11 cellular contexts compared by ENCODE assay signal in the genomic region with DNA sequence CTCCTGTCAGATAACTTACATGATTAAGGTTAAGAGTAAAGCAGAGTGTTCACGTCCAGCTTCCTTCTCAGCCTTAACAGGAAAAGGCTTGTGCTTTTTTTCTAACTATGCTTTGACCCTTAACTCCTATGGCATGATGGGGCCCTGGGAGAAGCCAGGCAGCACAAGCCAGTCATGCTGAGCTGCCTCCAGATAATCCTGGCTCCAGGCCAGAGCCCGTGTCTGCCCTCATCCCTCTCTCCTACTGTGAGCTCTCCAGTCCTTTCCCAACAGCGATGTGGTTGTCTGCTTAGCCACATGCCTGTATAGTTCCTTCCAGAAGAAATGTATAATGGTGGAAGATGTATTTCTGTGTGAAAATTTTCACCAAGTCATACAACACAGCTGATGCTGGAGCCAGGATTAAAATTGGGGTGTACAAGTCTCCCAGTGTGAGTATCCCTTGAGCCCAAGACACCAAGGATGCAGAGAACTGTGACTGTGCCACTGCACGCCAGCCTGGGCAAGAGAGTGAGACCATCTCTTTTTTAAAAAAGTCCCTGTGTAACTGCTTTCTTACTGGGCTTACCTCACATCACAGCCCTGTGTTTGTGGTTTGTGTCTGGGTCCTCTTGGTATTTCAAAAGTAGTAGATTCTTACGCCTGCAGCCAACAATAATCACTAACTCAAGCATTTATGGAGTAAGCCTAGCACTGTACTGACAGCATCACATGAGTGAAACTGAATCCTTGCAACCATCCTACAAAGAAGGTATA. TPM values are rescaled to one million over a fixed set of nuclear protein-coding genes. Genes with fewer than 3 reads are reported as not detected.
DNase-seq lines count a peak whose midpoint lies in the region; ATAC-seq and TF ChIP-seq lines count a peak whose summit lies in the region.
"Had no signal": no experiment of that assay in that cellular context is flagged by ENCODE, and none has a peak within 500 bp of the region (broad histone marks: within the 10 kb centered on the region; RNA-seq: fewer than 3 reads in every experiment).

No MANE protein-coding gene starts in this region.

- POLR2A ChIA-PET in AG04449 (lab: Yijun Ruan, JAX): interaction anchor here (1.3 to 1.7 kb wide), 2 partner anchors 8 to 9 kb away, joined by 7 to 8 read pairs; partner anchors contain the start of gene ITFG2

- H3K27ac Mint-ChIP-seq in activated T-helper 2 cell treated with anti-CD3 and anti-CD28 coated beads, Interferon-gamma antibody, Interleukin-2, Interleukin-4, amounts not matched to agents 10 μg/mL and 5 μg/mL and 100 μg/mL, durations not matched to agents 14 hours and 24 hours and 36 hours: no peak overlapping the region

- no peak overlapping the region for H3K4me3 Mint-ChIP-seq in activated T-helper 2 cell treated with anti-CD3 and anti-CD28 coated beads, Interferon-gamma antibody, Interleukin-2, Interleukin-4, amounts not matched to agents 10 μg/mL and 5 μg/mL and 100 μg/mL, durations not matched to agents 14 hours and 24 hours and 36 hours (ENCODE audit: low read depth)

- no peaks in the 10 kb centered on the region for H3K9me3 ChIP-seq in upper lobe of right lung

- peaks cover 3% of the 10 kb centered on the region for H3K4me1 Mint-ChIP-seq in activated T-helper 2 cell treated with anti-CD3 and anti-CD28 coated beads, Interferon-gamma antibody, Interleukin-2, Interleukin-4, amounts not matched to agents 10 μg/mL and 5 μg/mL and 100 μg/mL, durations not matched to agents 14 hours and 24 hours and 36 hours (ENCODE audit: low read depth)

- H3K27me3 ChIP-seq in upper lobe of right lung: no peaks in the 10 kb centered on the region

- intact Hi-C loops in upper lobe of right lung (cut with DNase I): no loop called here
- intact Hi-C loops in activated T-helper 2 cell treated with anti-CD3 and anti-CD28 coated beads, Interferon-gamma antibody, Interleukin-2, Interleukin-4, amounts not matched to agents 10 μg/mL and 5 μg/mL and 100 μg/mL, durations not matched to agents 14 hours and 24 hours and 36 hours (cut with micrococcal nuclease): no loop called here

- no peaks in the 10 kb centered on the region for H3K27me3 Mint-ChIP-seq in activated T-helper 2 cell treated with anti-CD3 and anti-CD28 coated beads, Interferon-gamma antibody, Interleukin-2, Interleukin-4, amounts not matched to agents 10 μg/mL and 5 μg/mL and 100 μg/mL, durations not matched to agents 14 hours and 24 hours and 36 hours (ENCODE audit: low read depth)

- H3K4me3 ChIP-seq in AG04449 (ENCODE audit: low read depth, low read length) (no peak overlapping the region), upper lobe of right lung (no peak overlapping the region)

- ATAC-seq in GM18517 (IDR thresholded peaks at IDR 0.05; ENCODE audit: unreplicated experiment): no peak
- ATAC-seq in upper lobe of right lung: no peak
- ATAC-seq: HCT116 had no signal

- H3K27ac ChIP-seq in upper lobe of right lung: no peak overlapping the region

- peak; percentile 29 for DNase-seq in AG04449 (ENCODE audit: low read depth, low spot score)
- peak; percentile 38 for DNase-seq in HK-2 (ENCODE audit: unreplicated experiment)
- peak; percentile 34 for DNase-seq in dermis blood vessel endothelial cell
- DNase-seq in midbrain (lab: John Stamatoyannopoulos, UW): peak; percentile 23
- DNase-seq in upper lobe of right lung: no peak
- no peak for DNase-seq in NK-92 (lab: John Stamatoyannopoulos, UW; ENCODE audit: unreplicated experiment)
- DNase-seq in activated T-helper 2 cell treated with anti-CD3 and anti-CD28 coated beads, Interferon-gamma antibody, Interleukin-2, Interleukin-4, amounts not matched to agents 10 μg/mL and 5 μg/mL and 100 μg/mL, durations not matched to agents 14 hours and 24 hours and 36 hours (ENCODE audit: low spot score): no peak
- DNase-seq: NCI-H1417; stimulated activated CD4-positive, alpha-beta T cell treated with anti-CD3 and anti-CD28 coated beads, Interleukin-1b, Interleukin-23, amount 100 ng/mL, for 48 hours had no signal

- CTCF ChIA-PET in AG04449 (lab: Yijun Ruan, JAX): interaction anchor here (1.2 to 2.1 kb wide), 3 partner anchors 10 to 64 kb away, joined by 3 to 5 read pairs (median 5); no protein-coding TSS in a partner anchor

- H3K9me3 Mint-ChIP-seq in activated T-helper 2 cell treated with anti-CD3 and anti-CD28 coated beads, Interferon-gamma antibody, Interleukin-2, Interleukin-4, amounts not matched to agents 10 μg/mL and 5 μg/mL and 100 μg/mL, durations not matched to agents 14 hours and 24 hours and 36 hours: no peaks in the 10 kb centered on the region

- TF ChIP-seq CTCF in AG04449 (IDR thresholded peaks at IDR 0.05; ENCODE audit: insufficient read depth, low read length, missing control alignments): no peak
- no peak for TF ChIP-seq CTCF in upper lobe of right lung (IDR thresholded peaks at IDR 0.05)

- H3K36me3 ChIP-seq in upper lobe of right lung: peaks cover 55% of the 10 kb centered on the region

- H3K4me1 ChIP-seq in upper lobe of right lung: no peaks in the 10 kb centered on the region

- H3K36me3 Mint-ChIP-seq in activated T-helper 2 cell treated with anti-CD3 and anti-CD28 coated beads, Interferon-gamma antibody, Interleukin-2, Interleukin-4, amounts not matched to agents 10 μg/mL and 5 μg/mL and 100 μg/mL, durations not matched to agents 14 hours and 24 hours and 36 hours (ENCODE audit: low read depth): peaks cover 65% of the 10 kb centered on the region

RNA-seq across cellular contexts. Expression of gene ITFG2, which starts 7.9 kb away (rescaled TPM):
- 17.2 and 19.7 TPM in 2 replicates for total RNA-seq in dermis blood vessel endothelial cell
- 42.3 TPM for total RNA-seq in upper lobe of right lung
- total RNA-seq in activated T-helper 2 cell treated with anti-CD3 and anti-CD28 coated beads, Interferon-gamma antibody, Interleukin-2, Interleukin-4, amounts not matched to agents 10 μg/mL and 5 μg/mL and 100 μg/mL, durations not matched to agents 14 hours and 24 hours and 36 hours: 43.4 and 46.4 TPM in 2 replicates

RNA-seq across cellular contexts. Expression of gene FKBP4, which starts 9.8 kb away (rescaled TPM):
- total RNA-seq in dermis blood vessel endothelial cell: 47.5 and 72.3 TPM in 2 replicates
- 56.9 TPM for total RNA-seq in upper lobe of right lung
- 219 and 233 TPM in 2 replicates for total RNA-seq in activated T-helper 2 cell treated with anti-CD3 and anti-CD28 coated beads, Interferon-gamma antibody, Interleukin-2, Interleukin-4, amounts not matched to agents 10 μg/mL and 5 μg/mL and 100 μg/mL, durations not matched to agents 14 hours and 24 hours and 36 hours

RNA-seq across cellular contexts. Expression of gene NRIP2, which starts 30.3 kb away (rescaled TPM):
- total RNA-seq in dermis blood vessel endothelial cell (not detected in 2 replicates), upper lobe of right lung (0.61 TPM)
- total RNA-seq in activated T-helper 2 cell treated with anti-CD3 and anti-CD28 coated beads, Interferon-gamma antibody, Interleukin-2, Interleukin-4, amounts not matched to agents 10 μg/mL and 5 μg/mL and 100 μg/mL, durations not matched to agents 14 hours and 24 hours and 36 hours: not detected in 2 replicates

RNA-seq across cellular contexts. Expression of gene TEX52, which starts 52.3 kb away (rescaled TPM):
- total RNA-seq in dermis blood vessel endothelial cell (not detected in 2 replicates), upper lobe of right lung (not detected)
- total RNA-seq in activated T-helper 2 cell treated with anti-CD3 and anti-CD28 coated beads, Interferon-gamma antibody, Interleukin-2, Interleukin-4, amounts not matched to agents 10 μg/mL and 5 μg/mL and 100 μg/mL, durations not matched to agents 14 hours and 24 hours and 36 hours: not detected in 2 replicates

Comparison
In these comparisons a context has a peak if more than half of its experiments do, and no peak if none do; other contexts are left out.
1. DNase-seq: peak in AG04449 (single experiment), HK-2 (single experiment), dermis blood vessel endothelial cell (single experiment) and midbrain (single experiment); none in upper lobe of right lung (single experiment), NK-92 (single experiment) and activated T-helper 2 cell treated with anti-CD3 and anti-CD28 coated beads, Interferon-gamma antibody, Interleukin-2, Interleukin-4, amounts not matched to agents 10 μg/mL and 5 μg/mL and 100 μg/mL, durations not matched to agents 14 hours and 24 hours and 36 hours (single experiment).